Comparison of ENCODE assay signal across 25 cellular contexts in genomic region chr16:81081007-81081406, GRCh38. TPM values are rescaled to one million over a fixed set of nuclear protein-coding genes. Genes with fewer than 3 reads are reported as not detected.
DNase-seq lines count a peak whose midpoint lies in the region; ATAC-seq, FAIRE-seq and TF ChIP-seq lines count a peak whose summit lies in the region.
"Had no signal": no experiment of that assay in that cellular context is flagged by ENCODE, and none has a peak within 500 bp of the region (broad histone marks: within the 10 kb centered on the region; RNA-seq: fewer than 3 reads in every experiment).

No MANE protein-coding gene starts in this region.

- no peaks in the 10 kb centered on the region for H3K79me2 ChIP-seq in K562 (ENCODE audit: control insufficient read depth, insufficient read depth, low read length)

- POLR2A ChIA-PET in IMR-90 (lab: Charles Lee; ENCODE audit: unreplicated experiment), result no interaction called here
- POLR2A ChIA-PET in K562 (lab: Yijun Ruan, JAX), result no interaction called here

- in situ Hi-C loops in IMR-90 (cut with MboI; ENCODE audit: low sequenced_read_pairs), result no loop called here
- in situ Hi-C loops in K562 (cut with MboI), result no loop called here

- intact Hi-C loops in IMR-90 (cut with micrococcal nuclease), result no loop called here
- intact Hi-C loops in K562 (cut with micrococcal nuclease), result no loop called here
- intact Hi-C loops in thyroid gland (cut with DNase I), result no loop called here

- no peak overlapping the region for H2BK15ac ChIP-seq in IMR-90 (ENCODE audit: low read depth, low read length)

- H3K9ac ChIP-seq in IMR-90 (ENCODE audit: low read depth, low read length) (no peak overlapping the region), K562 (ENCODE audit: insufficient read depth in 1 of 2, low read depth in 2 of 2, low read length in 2 of 2) (no peak overlapping the region)
- H3K9ac ChIP-seq: BLaER1 had no signal

- H2AFZ ChIP-seq in IMR-90 (replicated peaks; ENCODE audit: low read length, poor library complexity) (no peak overlapping the region), K562 (ENCODE audit: low read depth, low read length) (no peak overlapping the region)

- no peak overlapping the region for H4K5ac ChIP-seq in IMR-90 (ENCODE audit: low read depth, low read length)

- TF ChIP-seq EP300 in K562 (IDR thresholded peaks at IDR 0.05; ENCODE audit: low read length), result no peak

- no peak overlapping the region for H3K18ac ChIP-seq in IMR-90 (ENCODE audit: low read depth, low read length)

- no peak for FAIRE-seq in K562 (lab: Jason Lieb, UNC)
- FAIRE-seq: A204.1, GM12878, GM12892, GM18507, GM19239 had no signal

- H3K9me1 ChIP-seq in IMR-90 (ENCODE audit: insufficient read depth, low read length), result 0 out of 2 replicates have a peak, but pooled peaks cover 4% of the 10 kb centered on the region
- no peaks in the 10 kb centered on the region for H3K9me1 ChIP-seq in K562 (ENCODE audit: control insufficient read depth, insufficient read depth, low read length)

- H2BK120ac ChIP-seq in IMR-90 (ENCODE audit: low read depth, low read length), result no peak overlapping the region

- no peak for TF ChIP-seq CTCF in IMR-90 (conservative IDR thresholded peaks at IDR 0.05; ENCODE audit: low read depth, low read length)
- no peak for TF ChIP-seq CTCF in K562 (IDR thresholded peaks at IDR 0.05 in 2 of 3, conservative IDR thresholded peaks at IDR 0.05 in 1 of 3; ENCODE audit: insufficient read depth in 2 of 3, low read depth in 1 of 3, low read length in 3 of 3)
- no peak for TF ChIP-seq CTCF in thyroid gland (IDR thresholded peaks at IDR 0.05)

- H4K20me1 ChIP-seq in IMR-90 (ENCODE audit: insufficient read depth, low read length) (no peaks in the 10 kb centered on the region; the same call in 1 of the 2 replicates), K562 (replicated peaks; ENCODE audit: control insufficient read depth, insufficient read depth, low read length) (no peaks in the 10 kb centered on the region)
- H4K20me1 ChIP-seq: BLaER1 had no signal

- no peak overlapping the region for H2AK5ac ChIP-seq in IMR-90 (ENCODE audit: low read depth, low read length)

- H3K9me3 ChIP-seq in IMR-90 (ENCODE audit: control insufficient read depth, insufficient read depth, low read length) (no peaks in the 10 kb centered on the region), K562 (replicated peaks; ENCODE audit: control insufficient read depth, insufficient read depth, low read depth, low read length) (no peaks in the 10 kb centered on the region), thyroid gland (no peaks in the 10 kb centered on the region)
- H3K9me3 ChIP-seq: BE2C, BLaER1 had no signal

- no peak for TF ChIP-seq RAD21 in IMR-90 (IDR thresholded peaks at IDR 0.05; ENCODE audit: low read length)
- TF ChIP-seq RAD21 in K562 (CRISPR knock-in tag; conservative IDR thresholded peaks at IDR 0.05 in 1 of 2, IDR thresholded peaks at IDR 0.05 in 1 of 2), result no peak

- no peak overlapping the region for H2AK9ac ChIP-seq in IMR-90 (replicated peaks; ENCODE audit: low read depth, low read length, poor library complexity)

- H3K4me2 ChIP-seq in IMR-90 (ENCODE audit: low read depth, low read length) (no peak overlapping the region), K562 (ENCODE audit: insufficient read depth, low read length) (no peak overlapping the region)
- H3K4me2 ChIP-seq: BLaER1 had no signal

- no peak overlapping the region for H3K4me3 ChIP-seq in IMR-90 (ENCODE audit: insufficient read depth, low read depth, low read length)
- no peak overlapping the region for H3K4me3 ChIP-seq in K562
- no peak overlapping the region for H3K4me3 ChIP-seq in thyroid gland (replicated peaks in 1 of 3)
- H3K4me3 ChIP-seq: BLaER1, GM12878 had no signal

- BruUV-seq in IMR-90 (replicated peaks; lab: Mats Ljungman, UMichigan) (no TSS peak), K562 (replicated peaks; lab: Mats Ljungman, UMichigan) (no TSS peak)

- H3K27ac ChIP-seq in IMR-90 (ENCODE audit: insufficient read depth, low read length) (no peak overlapping the region), K562 (ENCODE audit: extremely low read depth, low read depth, low read length) (no peak overlapping the region), thyroid gland (peak overlapping the region in 2 of 3 donors; percentile 24 to 54)
- H3K27ac ChIP-seq: BLaER1 had no signal

- H2BK20ac ChIP-seq in IMR-90 (ENCODE audit: low read depth, low read length), result no peak overlapping the region

- no peak overlapping the region for H4K8ac ChIP-seq in IMR-90 (ENCODE audit: low read depth in 2 of 2, low read length in 2 of 2)

- H3K36me3 ChIP-seq in IMR-90 (ENCODE audit: control insufficient read depth, insufficient read depth, low read length), result no peaks in the 10 kb centered on the region; the same call in 1 of the 2 replicates
- peaks cover 32% of the 10 kb centered on the region; the same call in 1 of the 3 replicates for H3K36me3 ChIP-seq in K562 (ENCODE audit: control insufficient read depth, insufficient read depth, low read length)
- no peaks in the 10 kb centered on the region for H3K36me3 ChIP-seq in thyroid gland

- CTCF ChIA-PET in IMR-90 (lab: Yijun Ruan, JAX) (no interaction called here), K562 (lab: Yijun Ruan, JAX; ENCODE audit: low intra/inter-chr PET ratio) (no interaction called here)

- 93% methylated on average over 2 of the region's 4 CpGs; no CpG with 5 or more reads in 1 of the 2 experiments for WGBS in IMR-90 (ENCODE audit: extremely low coverage in 2 of 2, insufficient read length in 1 of 2), 2 experiments
- 94% methylated on average over 4 of the region's 4 CpGs for WGBS in K562 (ENCODE audit: insufficient coverage, low coverage, missing lambda C conversion rate)
- 96 to 98% methylated on average over 4 of the region's 4 CpGs for WGBS in thyroid gland, 2 donors

- no peak overlapping the region for H4K91ac ChIP-seq in IMR-90 (ENCODE audit: insufficient read depth, low read depth, low read length)

- no peak for ATAC-seq in IMR-90 (ENCODE audit: low read depth)
- no peak for ATAC-seq in K562
- ATAC-seq in GM18861 (IDR thresholded peaks at IDR 0.05; ENCODE audit: unreplicated experiment), result no peak
- ATAC-seq: GM12878 had no signal

- 0 out of 4 replicates have a peak, but pooled peaks cover 0 to 4% of the 10 kb centered on the region in 2 experiments for H3K79me1 ChIP-seq in IMR-90 (ENCODE audit: low read depth in 1 of 2, low read length in 2 of 2)

- dilution Hi-C loops in IMR-90 (cut with HindIII; ENCODE audit: low sequenced_read_pairs, unreplicated experiment), result no loop called here

- no peak overlapping the region for H3K14ac ChIP-seq in IMR-90 (replicated peaks; ENCODE audit: low read depth, low read length)

- no peak overlapping the region for H2BK5ac ChIP-seq in IMR-90 (ENCODE audit: low read depth, low read length, poor library complexity, severe bottlenecking)

- TF ChIP-seq POLR2A in IMR-90 (IDR thresholded peaks at IDR 0.05; ENCODE audit: low read depth, low read length), result no peak
- no peak for TF ChIP-seq POLR2A in K562 (conservative IDR thresholded peaks at IDR 0.05)
- no peak for TF ChIP-seq POLR2A in thyroid gland (IDR thresholded peaks at IDR 0.05)

- H3K27me3 ChIP-seq in IMR-90 (ENCODE audit: control insufficient read depth, insufficient read depth, low read length) (no peaks in the 10 kb centered on the region), K562 (ENCODE audit: control insufficient read depth in 2 of 2, insufficient read depth in 2 of 2, low read length in 2 of 2) (no peaks in the 10 kb centered on the region), thyroid gland (no peaks in the 10 kb centered on the region)
- H3K27me3 ChIP-seq: BE2C, BLaER1 had no signal

- DNase-seq in IMR-90 (no peak), K562 (ENCODE audit: extremely low read depth in 1 of 4, low spot score in 3 of 4) (no peak), thyroid gland (no peak), HK-2 (ENCODE audit: unreplicated experiment) (no peak)
- DNase-seq: 8988T; ACHN; BE2C; CD4-positive, alpha-beta memory T cell; CD4-positive, CD25-positive, alpha-beta regulatory T cell; CD8-positive, alpha-beta memory T cell; COR-L47; DMS 273 treated with DMSO at 0.1 percent for 48 hours; DMS153; DMS53; DMS79; DND-41; EL; GDM1 had no signal

- no peak overlapping the region for H3K23ac ChIP-seq in IMR-90 (ENCODE audit: low read depth, low read length)

- H3K56ac ChIP-seq in IMR-90 (ENCODE audit: extremely low read depth, insufficient read depth, low read length), result no peak overlapping the region

- H3K4me1 ChIP-seq in IMR-90 (ENCODE audit: control insufficient read depth, insufficient read depth, low read length) (peaks cover 3% of the 10 kb centered on the region; the same call in 1 of the 2 replicates), K562 (replicated peaks in 1 of 2; ENCODE audit: control insufficient read depth in 2 of 2, insufficient read depth in 2 of 2, low read length in 2 of 2) (peaks cover 5 to 16% of the 10 kb centered on the region in 2 experiments; a peak in 4 of 5 replicates), thyroid gland (peaks cover 13 to 18% of the 10 kb centered on the region in 2 donors)
- H3K4me1 ChIP-seq: BE2C had no signal

- no peak overlapping the region for H3K4ac ChIP-seq in IMR-90 (ENCODE audit: low read depth, low read length)

RNA-seq across cellular contexts. Expression of gene C16orf46, which starts 4.0 kb away (rescaled TPM):
- total RNA-seq in IMR-90 (2012; rRNA removed) (under 0.01 and 0.72 TPM in 2 replicates), K562 (2014; rRNA removed) (0.54 TPM in 1 of 2 replicates, not detected in the other), K562 (2014; rRNA removed; fragmentation: Illumina TruSeq; extraction: Trizol) (0.19 TPM in 1 of 2 replicates, not detected in the other), K562 (2015; rRNA removed; fragmentation: Illumina TruSeq; extraction: Trizol) (0.23 and 0.33 TPM in 2 replicates), K562 (2021) (0.47 and 1.0 TPM in 2 replicates), thyroid gland (10 to 100 TPM in 2 of 4 donors, 1 to 10 TPM in 2; 3.1 to 14.2 (median 9.7) TPM)
- polyA plus RNA-seq in IMR-90 (2012; rRNA removed) (0.27 and 0.55 TPM in 2 replicates), K562 (2011; rRNA removed) (0.35 and 0.36 TPM in 2 replicates), K562 (2014; fragmentation: Illumina TruSeq; extraction: Trizol) (0.98 TPM in 1 of 2 replicates, not detected in the other), K562 (2014; fragmentation: Nextera tagmentation; extraction: Ambion mirVana) (under 1 TPM; 0.10 to 0.13 TPM), K562 (2014; rRNA removed) (0.52 and 1.7 TPM in 2 replicates)
- polyA plus RNA-seq in IMR-90 (2012; cell fraction: cytosol; rRNA removed), result 0.23 TPM in 1 of 2 replicates, not detected in the other
- 0.25 TPM in 1 of 2 replicates, not detected in the other for polyA plus RNA-seq in IMR-90 (2012; cell fraction: nucleus; rRNA removed; ENCODE audit: low replicate concordance)
- total RNA-seq in K562 (2011; cell fraction: chromatin; rRNA removed; ENCODE audit: low replicate concordance), result 1.1 and 1.4 TPM in 2 replicates
- total RNA-seq in K562 (2011; cell fraction: nucleolus; rRNA removed), result 0.26 and 0.67 TPM in 2 replicates
- total RNA-seq in K562 (2011; cell fraction: nucleoplasm; rRNA removed), result 0.53 and 0.81 TPM in 2 replicates
- polyA plus RNA-seq in K562 (2011; cell fraction: cytosol; rRNA removed), result 0.62 and 0.63 TPM in 2 replicates
- polyA plus RNA-seq in K562 (2011; cell fraction: nucleus; rRNA removed), result 0.31 and 1.1 TPM in 2 replicates
- polyA plus RNA-seq in K562 (2012), result 0.98 and 1.7 TPM in 2 replicates
- polyA minus RNA-seq in K562 (2011; rRNA and poly(A)+ RNA removed), result 0.18 TPM in 1 of 2 replicates, not detected in the other
- polyA minus RNA-seq in K562 (2011; cell fraction: cytosol; rRNA and poly(A)+ RNA removed), result not detected in 2 replicates
- polyA minus RNA-seq in K562 (2011; cell fraction: nucleus; rRNA and poly(A)+ RNA removed), result not detected in 2 replicates
- total RNA-seq: CD4-positive, CD25-positive, alpha-beta regulatory T cell; GM12878 had no signal

RNA-seq across cellular contexts. Expression of gene GCSH, which starts 15.2 kb away (rescaled TPM):
- total RNA-seq in IMR-90 (2012; rRNA removed), result 9.3 and 19.7 TPM in 2 replicates
- polyA plus RNA-seq in IMR-90 (2012; rRNA removed), result 19.5 and 21.2 TPM in 2 replicates
- 9.1 and 14.6 TPM in 2 replicates for polyA plus RNA-seq in IMR-90 (2012; cell fraction: cytosol; rRNA removed)
- polyA plus RNA-seq in IMR-90 (2012; cell fraction: nucleus; rRNA removed; ENCODE audit: low replicate concordance), result 3.7 and 5.4 TPM in 2 replicates
- total RNA-seq in K562 (2011; cell fraction: chromatin; rRNA removed; ENCODE audit: low replicate concordance), result 13.7 and 40.7 TPM in 2 replicates
- total RNA-seq in K562 (2011; cell fraction: nucleolus; rRNA removed), result 12.3 and 14.3 TPM in 2 replicates
- total RNA-seq in K562 (2011; cell fraction: nucleoplasm; rRNA removed), result 27.1 and 44.8 TPM in 2 replicates
- 61.0 and 69.3 TPM in 2 replicates for total RNA-seq in K562 (2014; rRNA removed)
- total RNA-seq in K562 (2014; rRNA removed; fragmentation: Illumina TruSeq; extraction: Trizol), result 121 and 129 TPM in 2 replicates
- 108 and 119 TPM in 2 replicates for total RNA-seq in K562 (2015; rRNA removed; fragmentation: Illumina TruSeq; extraction: Trizol)
- total RNA-seq in K562 (2021), result 89.0 and 89.7 TPM in 2 replicates
- polyA plus RNA-seq in K562 (2011; rRNA removed), result 33.2 and 61.1 TPM in 2 replicates
- polyA plus RNA-seq in K562 (2011; cell fraction: cytosol; rRNA removed), result 17.5 and 17.8 TPM in 2 replicates
- polyA plus RNA-seq in K562 (2011; cell fraction: nucleus; rRNA removed), result 11.1 and 13.3 TPM in 2 replicates
- 42.4 and 83.6 TPM in 2 replicates for polyA plus RNA-seq in K562 (2012)
- polyA plus RNA-seq in K562 (2014; fragmentation: Illumina TruSeq; extraction: Trizol), result 94.4 and 109 TPM in 2 replicates
- 10 to 100 TPM; 35.0 to 35.2 TPM for polyA plus RNA-seq in K562 (2014; fragmentation: Nextera tagmentation; extraction: Ambion mirVana)
- polyA plus RNA-seq in K562 (2014; rRNA removed), result 115 TPM in 2 replicates
- polyA minus RNA-seq in K562 (2011; rRNA and poly(A)+ RNA removed), result 18.0 and 18.4 TPM in 2 replicates
- polyA minus RNA-seq in K562 (2011; cell fraction: cytosol; rRNA and poly(A)+ RNA removed), result 19.1 and 20.1 TPM in 2 replicates
- 8.9 and 13.0 TPM in 2 replicates for polyA minus RNA-seq in K562 (2011; cell fraction: nucleus; rRNA and poly(A)+ RNA removed)
- 10 to 100 TPM; 48.8 to 82.1 (median 60.7) TPM for total RNA-seq in thyroid gland

RNA-seq across cellular contexts. Expression of gene ATMIN, which starts 45.4 kb away (rescaled TPM):
- 38.9 and 45.9 TPM in 2 replicates for total RNA-seq in IMR-90 (2012; rRNA removed)
- 13.5 and 15.8 TPM in 2 replicates for polyA plus RNA-seq in IMR-90 (2012; rRNA removed)
- polyA plus RNA-seq in IMR-90 (2012; cell fraction: cytosol; rRNA removed), result 5.0 and 5.6 TPM in 2 replicates
- polyA plus RNA-seq in IMR-90 (2012; cell fraction: nucleus; rRNA removed; ENCODE audit: low replicate concordance), result 1.9 and 13.6 TPM in 2 replicates
- total RNA-seq in K562 (2011; cell fraction: chromatin; rRNA removed; ENCODE audit: low replicate concordance), result 22.3 and 56.7 TPM in 2 replicates
- 18.6 and 19.5 TPM in 2 replicates for total RNA-seq in K562 (2011; cell fraction: nucleolus; rRNA removed)
- 27.1 and 32.0 TPM in 2 replicates for total RNA-seq in K562 (2011; cell fraction: nucleoplasm; rRNA removed)
- 16.5 and 20.5 TPM in 2 replicates for total RNA-seq in K562 (2014; rRNA removed)
- 35.3 and 38.8 TPM in 2 replicates for total RNA-seq in K562 (2014; rRNA removed; fragmentation: Illumina TruSeq; extraction: Trizol)
- 39.4 and 40.9 TPM in 2 replicates for total RNA-seq in K562 (2015; rRNA removed; fragmentation: Illumina TruSeq; extraction: Trizol)
- 22.5 and 23.4 TPM in 2 replicates for total RNA-seq in K562 (2021)
- polyA plus RNA-seq in K562 (2011; rRNA removed), result 21.3 and 29.2 TPM in 2 replicates
- 12.2 and 16.4 TPM in 2 replicates for polyA plus RNA-seq in K562 (2011; cell fraction: cytosol; rRNA removed)
- 16.4 and 17.0 TPM in 2 replicates for polyA plus RNA-seq in K562 (2011; cell fraction: nucleus; rRNA removed)
- 13.7 and 17.9 TPM in 2 replicates for polyA plus RNA-seq in K562 (2012)
- polyA plus RNA-seq in K562 (2014; fragmentation: Illumina TruSeq; extraction: Trizol), result 28.1 and 31.3 TPM in 2 replicates
- polyA plus RNA-seq in K562 (2014; fragmentation: Nextera tagmentation; extraction: Ambion mirVana), result 1 to 10 TPM; 6.7 to 7.8 TPM
- 15.3 and 19.3 TPM in 2 replicates for polyA plus RNA-seq in K562 (2014; rRNA removed)
- 32.5 and 37.6 TPM in 2 replicates for polyA minus RNA-seq in K562 (2011; rRNA and poly(A)+ RNA removed)
- 8.8 and 16.4 TPM in 2 replicates for polyA minus RNA-seq in K562 (2011; cell fraction: cytosol; rRNA and poly(A)+ RNA removed)
- polyA minus RNA-seq in K562 (2011; cell fraction: nucleus; rRNA and poly(A)+ RNA removed), result 13.1 and 24.1 TPM in 2 replicates
- total RNA-seq in thyroid gland, result 10 to 100 TPM; 49.2 to 57.6 (median 53.3) TPM

Comparison
In these comparisons a context has a peak if more than half of its experiments do, and no peak if none do; other contexts are left out.
1. H3K27ac ChIP-seq: peak in thyroid gland (2 of 3); none in IMR-90 (single experiment) and K562 (single experiment).